In the genomic region with DNA sequence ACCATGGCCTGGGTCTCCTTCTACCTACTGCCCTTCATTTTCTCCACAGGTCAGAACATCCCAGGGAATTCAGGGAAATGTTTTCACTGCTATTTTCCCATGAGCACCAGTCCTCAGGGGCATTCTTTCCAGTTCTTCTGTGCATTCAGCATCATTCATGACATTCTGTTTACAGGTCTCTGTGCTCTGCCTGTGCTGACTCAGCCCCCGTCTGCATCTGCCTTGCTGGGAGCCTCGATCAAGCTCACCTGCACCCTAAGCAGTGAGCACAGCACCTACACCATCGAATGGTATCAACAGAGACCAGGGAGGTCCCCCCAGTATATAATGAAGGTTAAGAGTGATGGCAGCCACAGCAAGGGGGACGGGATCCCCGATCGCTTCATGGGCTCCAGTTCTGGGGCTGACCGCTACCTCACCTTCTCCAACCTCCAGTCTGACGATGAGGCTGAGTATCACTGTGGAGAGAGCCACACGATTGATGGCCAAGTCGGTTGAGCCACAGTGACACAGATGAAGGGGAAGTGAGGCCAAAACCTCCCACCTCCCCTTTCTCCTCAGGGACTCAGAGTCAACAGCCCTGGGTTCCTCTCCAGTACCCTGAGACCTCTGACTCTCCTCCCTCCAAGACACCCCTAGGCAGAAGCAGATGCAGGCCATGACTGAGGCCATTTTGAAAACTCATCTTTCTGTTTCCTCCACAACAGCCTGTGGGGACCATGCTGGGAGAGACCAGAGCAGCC, we compare ENCODE assay signal across 17 cellular contexts. TPM values are rescaled to one million over a fixed set of nuclear protein-coding genes. Genes with fewer than 3 reads are reported as not detected.
"Had no signal": no experiment of that assay in that cellular context is flagged by ENCODE, and none has a peak within 500 bp of the region (broad histone marks: within the 10 kb centered on the region; RNA-seq: fewer than 3 reads in every experiment).

No MANE protein-coding gene starts in this region.

- H3K9me3 Mint-ChIP-seq: activated T-helper 2 cell treated with anti-CD3 and anti-CD28 coated beads, Interferon-gamma antibody, Interleukin-2, Interleukin-4, amounts not matched to agents 10 μg/mL and 5 μg/mL and 100 μg/mL, durations not matched to agents 14 hours and 24 hours and 36 hours had no signal

- H3K36me3 ChIP-seq: neural progenitor cell had no signal

- H3K27ac Mint-ChIP-seq: activated CD4-positive, alpha-beta T cell treated with anti-CD3 and anti-CD28 coated beads for 36 hours; activated naive CD4-positive, alpha-beta T cell treated with anti-CD3 and anti-CD28 coated beads, Interleukin-2, amount 50 U/mL, for 24 hours; activated T-helper 2 cell treated with anti-CD3 and anti-CD28 coated beads, Interferon-gamma antibody, Interleukin-2, Interleukin-4, amounts not matched to agents 10 μg/mL and 5 μg/mL and 100 μg/mL, durations not matched to agents 14 hours and 24 hours and 36 hours; brain; dendritic cell treated with granulocyte-macrophage colony-stimulating factor and Interleukin-4, amounts not matched to agents 40 ng/mL and 50 ng/mL, for 4 days; neural progenitor cell had no signal

- H3K4me1 ChIP-seq: neural progenitor cell had no signal

- H3K4me1 Mint-ChIP-seq: brain, neural progenitor cell had no signal

- H3K4me2 ChIP-seq: hepatocyte, neural progenitor cell had no signal

- H3K79me2 ChIP-seq: hepatocyte had no signal

- ATAC-seq: activated CD4-positive, alpha-beta T cell treated with anti-CD3 and anti-CD28 coated beads for 36 hours; right cardiac atrium had no signal

- H3K27ac ChIP-seq: hepatocyte, neural progenitor cell, VCaP had no signal

- H2AFZ ChIP-seq: hepatocyte, neural progenitor cell had no signal

- H3K9ac ChIP-seq: neural progenitor cell had no signal

- H3K27me3 Mint-ChIP-seq: activated CD4-positive, alpha-beta T cell treated with anti-CD3 and anti-CD28 coated beads for 36 hours; activated naive CD4-positive, alpha-beta T cell treated with anti-CD3 and anti-CD28 coated beads, Interleukin-2, amount 50 U/mL, for 24 hours had no signal

- DNase-seq: activated CD4-positive, alpha-beta T cell treated with anti-CD3 and anti-CD28 coated beads for 36 hours; amygdala; cerebellar nuclear complex; erythroblast; kidney glomerular epithelial cell; right cardiac atrium; small intestine; substantia nigra; T-helper 9 cell had no signal

- H3K4me3 Mint-ChIP-seq: activated CD4-positive, alpha-beta T cell treated with anti-CD3 and anti-CD28 coated beads for 36 hours; activated naive CD4-positive, alpha-beta T cell treated with anti-CD3 and anti-CD28 coated beads, Interleukin-2, amount 50 U/mL, for 24 hours; brain; dendritic cell treated with granulocyte-macrophage colony-stimulating factor and Interleukin-4, amounts not matched to agents 40 ng/mL and 50 ng/mL, for 4 days; neural progenitor cell had no signal

- H3K4me3 ChIP-seq: hepatocyte, neural progenitor cell had no signal

- H3K36me3 Mint-ChIP-seq: brain, neural progenitor cell had no signal

RNA-seq across cellular contexts. Expression of gene IGLL5, which starts 15.9 kb away (rescaled TPM):
- total RNA-seq: activated CD4-positive, alpha-beta T cell treated with anti-CD3 and anti-CD28 coated beads for 36 hours; activated T-helper 2 cell treated with anti-CD3 and anti-CD28 coated beads, Interferon-gamma antibody, Interleukin-2, Interleukin-4, amounts not matched to agents 10 μg/mL and 5 μg/mL and 100 μg/mL, durations not matched to agents 14 hours and 24 hours and 36 hours; hepatocyte; lower leg skin had no signal
